ENCODE assay signal across 14 cellular contexts in genomic region chr3:126102530-126102951, GRCh38. TPM values are rescaled to one million over a fixed set of nuclear protein-coding genes. Genes with fewer than 3 reads are reported as not detected.
A peak's percentile ranks its signal among the peaks of the same experiment; 100 is the strongest.
DNase-seq lines count a peak whose midpoint lies in the region; ATAC-seq and TF ChIP-seq lines count a peak whose summit lies in the region.
"Had no signal": no experiment of that assay in that cellular context is flagged by ENCODE, and none has a peak within 500 bp of the region (broad histone marks: within the 10 kb centered on the region; RNA-seq: fewer than 3 reads in every experiment).

No MANE protein-coding gene starts in this region.

- no peak for TF ChIP-seq CTCF in cardiac fibroblast (IDR thresholded peaks at IDR 0.05; ENCODE audit: low read depth, low read length)
- TF ChIP-seq CTCF in sigmoid colon (IDR thresholded peaks at IDR 0.05): no peak

- H3K36me3 ChIP-seq in sigmoid colon: no peaks in the 10 kb centered on the region

- 49% methylated on average over 5 of the region's 5 CpGs for WGBS in right cardiac atrium
- 22 to 56% methylated on average over 5 of the region's 5 CpGs for WGBS in sigmoid colon, 2 donors

- DNase-seq in G401 (ENCODE audit: low spot score) (peak; percentile 86), cardiac fibroblast (ENCODE audit: low read depth in 2 of 2) (peak; percentile 17 to 76), right cardiac atrium (peak; percentile 64 to 79 (median 75)), sigmoid colon (peak; percentile 85), NCI-H1105 treated with DMSO at 0.1 percent for 48 hours (lab: John Stamatoyannopoulos, UW) (no peak)
- no peak for DNase-seq in activated CD4-positive, CD25-positive, alpha-beta regulatory T cell (lab: John Stamatoyannopoulos, UW)
- DNase-seq: activated naive CD4-positive, alpha-beta T cell; DND-41; HCEC 1CT; islet precursor cell; NCI-H1048; stimulated activated CD8-positive, alpha-beta memory T cell treated with anti-CD3 and anti-CD28 coated beads, Interleukin-4, amount 100 ng/mL, for 48 hours had no signal

- in situ Hi-C loops in G401 (cut with HindIII; ENCODE audit: low sequenced_read_pairs): no loop called here

- ATAC-seq in right cardiac atrium (peak; percentile 61 to 69), GM21381 (IDR thresholded peaks at IDR 0.05; ENCODE audit: unreplicated experiment) (no peak), GM18520 (IDR thresholded peaks at IDR 0.05; ENCODE audit: unreplicated experiment) (no peak)

- H3K4me1 ChIP-seq in right cardiac atrium (ENCODE audit: control insufficient read depth, insufficient read depth, low read length): peaks cover 11% of the 10 kb centered on the region
- peaks cover 0 to 19% (median 17%) of the 10 kb centered on the region in 4 donors for H3K4me1 ChIP-seq in sigmoid colon

- H3K4me3 ChIP-seq in cardiac fibroblast (replicated peaks in 1 of 2; ENCODE audit: low read depth in 2 of 2, low read length in 2 of 2): no peak overlapping the region
- H3K4me3 ChIP-seq in right cardiac atrium (ENCODE audit: low read length): no peak overlapping the region
- no peak overlapping the region for H3K4me3 ChIP-seq in sigmoid colon

- TF ChIP-seq EP300 in sigmoid colon (IDR thresholded peaks at IDR 0.05): no peak

- no peak for TF ChIP-seq POLR2A in sigmoid colon (IDR thresholded peaks at IDR 0.05)

- no peaks in the 10 kb centered on the region for H3K9me3 ChIP-seq in right cardiac atrium (ENCODE audit: control insufficient read depth, low read length)
- H3K9me3 ChIP-seq in sigmoid colon: peaks cover 0 to 2% (median 0%) of the 10 kb centered on the region in 4 donors

- intact Hi-C loops in right cardiac atrium (cut with DNase I): no loop called here
- intact Hi-C loops in sigmoid colon (cut with DNase I): no loop called here

- H3K27ac ChIP-seq in right cardiac atrium (ENCODE audit: low read length) (peak overlapping the region; percentile 57), sigmoid colon (peak overlapping the region; percentile 68 to 80 (median 76))

- H3K27me3 ChIP-seq in right cardiac atrium (ENCODE audit: control insufficient read depth, insufficient read depth) (no peaks in the 10 kb centered on the region), sigmoid colon (no peaks in the 10 kb centered on the region)

RNA-seq across cellular contexts. Expression of gene SLC41A3, which starts 18.6 kb away (rescaled TPM):
- total RNA-seq in G401 (2014; rRNA removed; shearing (Covaris generic)): 28.9 and 42.9 TPM in 2 replicates
- 10 to 100 TPM; 30.9 to 38.9 (median 37.0) TPM for total RNA-seq in right cardiac atrium
- polyA plus RNA-seq in right cardiac atrium: 25.6 TPM
- total RNA-seq in sigmoid colon: 10 to 100 TPM; 28.9 to 59.5 (median 42.1) TPM
- polyA plus RNA-seq in sigmoid colon: 10 to 100 TPM in 2 of 3 donors, 1 to 10 TPM in 1; 5.1 to 27.6 (median 19.8) TPM

Comparison
In these comparisons a context has a peak if more than half of its experiments do, and no peak if none do; other contexts are left out.
1. DNase-seq: peak in G401 (single experiment), cardiac fibroblast (2 of 2), right cardiac atrium (3 of 3) and sigmoid colon (single experiment); none in NCI-H1105 treated with DMSO at 0.1 percent for 48 hours (single experiment) and activated CD4-positive, CD25-positive, alpha-beta regulatory T cell (0 of 4).
2. ATAC-seq: peak in right cardiac atrium (2 of 2); none in GM21381 (single experiment) and GM18520 (single experiment).